19 cellular contexts compared by ENCODE assay signal in the genomic region with DNA sequence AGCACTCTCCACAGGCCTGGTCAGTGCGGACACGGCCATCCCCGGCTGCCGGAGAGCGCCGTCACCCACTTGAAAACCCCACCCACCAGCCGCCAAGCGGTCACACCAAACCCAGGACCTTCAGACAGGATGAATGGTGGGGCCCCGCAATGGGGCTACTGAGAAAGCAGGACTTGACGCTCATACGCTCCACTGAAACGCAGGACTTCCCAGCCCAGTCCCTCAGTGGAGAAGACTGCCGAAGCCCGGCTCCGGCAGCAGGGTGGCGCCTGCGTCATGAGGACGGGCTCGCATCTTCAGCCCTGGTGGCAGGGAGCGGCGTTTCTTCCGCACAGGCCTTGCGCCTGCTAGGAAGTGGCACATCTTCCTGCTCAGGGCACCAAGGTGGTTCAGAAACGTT. TPM values are rescaled to one million over a fixed set of nuclear protein-coding genes. Genes with fewer than 3 reads are reported as not detected.
A peak's percentile ranks its signal among the peaks of the same experiment; 100 is the strongest.
DNase-seq lines count a peak whose midpoint lies in the region; ATAC-seq lines count a peak whose summit lies in the region.
"Had no signal": no experiment of that assay in that cellular context is flagged by ENCODE, and none has a peak within 500 bp of the region (broad histone marks: within the 10 kb centered on the region; RNA-seq: fewer than 3 reads in every experiment).

No MANE protein-coding gene starts in this region.

- H3K4me3 ChIP-seq in ACC112 (ENCODE audit: low read depth, low read length) = no peak overlapping the region; the same call in 1 of the 2 replicates
- no peak overlapping the region for H3K4me3 ChIP-seq in CD4-positive, alpha-beta memory T cell (ENCODE audit: low read length in 2 of 2)
- H3K4me3 ChIP-seq in muscle layer of duodenum (ENCODE audit: low read depth in 1 of 2, low read length in 2 of 2) = peak overlapping the region in 1 of 2 donors; percentile 55

- no peaks in the 10 kb centered on the region for H3K27me3 Mint-ChIP-seq in CD4-positive, alpha-beta memory T cell

- CTCF ChIA-PET in CD4-positive, alpha-beta memory T cell (lab: Charles Lee; ENCODE audit: partially characterized antibody) = interaction anchor here (1.4 to 2.7 kb wide), 4 partner anchors 10 to 56 kb away, joined by 5 to 9 read pairs (median 6); no protein-coding TSS in a partner anchor

- peak overlapping the region; percentile 57; the same call in 1 of the 2 replicates for H3K27ac ChIP-seq in ACC112 (ENCODE audit: low read depth, low read length)
- no peak overlapping the region for H3K27ac ChIP-seq in CD4-positive, alpha-beta memory T cell (ENCODE audit: low read depth, low read length)
- peak overlapping the region; percentile 35 for H3K27ac ChIP-seq in muscle layer of duodenum (ENCODE audit: low read length)
- H3K27ac ChIP-seq: C4-2B had no signal

- peaks cover 35 to 66% (median 51%) of the 10 kb centered on the region in 4 donors for H3K4me1 Mint-ChIP-seq in CD4-positive, alpha-beta memory T cell

- H3K9me3 Mint-ChIP-seq in CD4-positive, alpha-beta memory T cell = peaks cover 0 to 4% (median 3%) of the 10 kb centered on the region in 8 donors

- H3K27ac Mint-ChIP-seq in CD4-positive, alpha-beta memory T cell = peak overlapping the region in 5 of 7 donors; percentile 25 to 91 (median 59)

- no peak for ATAC-seq in GM19467 (IDR thresholded peaks at IDR 0.05; ENCODE audit: unreplicated experiment)

- H3K4me3 Mint-ChIP-seq in CD4-positive, alpha-beta memory T cell = peak overlapping the region in 1 of 8 donors; percentile 76
- H3K4me3 Mint-ChIP-seq: T-helper 1 cell treated with Interleukin-12 subunit alpha and Interleukin-12 subunit beta and Interleukin-4 antibody, amounts not matched to agents 30 μg/mL and 1 μg/mL, for 36 hours had no signal

- H3K36me3 ChIP-seq in ACC112 (ENCODE audit: insufficient read depth, low read length) (peaks cover 9% of the 10 kb centered on the region; the same call in 1 of the 2 replicates), muscle layer of duodenum (ENCODE audit: control insufficient read depth in 1 of 2, insufficient read depth in 2 of 2, low read length in 2 of 2) (peaks cover 29 to 33% of the 10 kb centered on the region in 2 donors)
- peaks cover 43% of the 10 kb centered on the region for H3K36me3 ChIP-seq in CD4-positive, alpha-beta memory T cell (ENCODE audit: insufficient read depth, low read length)

- no peak for DNase-seq in CD4-positive, alpha-beta memory T cell
- DNase-seq in astrocyte of the hippocampus (ENCODE audit: low read depth, low spot score) (peak; percentile 53), HPDE6-E6E7 (ENCODE audit: extremely low spot score) (no peak), AG20443 (ENCODE audit: low spot score) (no peak), CD1c-positive myeloid dendritic cell (ENCODE audit: extremely low spot score) (no peak)
- DNase-seq: activated CD4-positive, alpha-beta T cell treated with anti-CD3 and anti-CD28 coated beads for 4 hours; gastrocnemius medialis; GF-D8; immature natural killer cell; NCI-H187 treated with DMSO at 0.1 percent for 48 hours; NCI-H524 treated with DMSO at 0.1 percent for 48 hours; RPMI8226; stimulated activated CD4-positive, alpha-beta T cell treated with anti-CD3 and anti-CD28 coated beads, Interleukin-15, amount 100 ng/mL, for 24 hours; tibial artery had no signal

- intact Hi-C loops in CD4-positive, alpha-beta memory T cell (cut with micrococcal nuclease) = no loop called here

- no peaks in the 10 kb centered on the region for H3K9me3 ChIP-seq in CD4-positive, alpha-beta memory T cell (ENCODE audit: control insufficient read depth in 1 of 2, low read length in 2 of 2)
- no peaks in the 10 kb centered on the region for H3K9me3 ChIP-seq in muscle layer of duodenum (ENCODE audit: control insufficient read depth in 1 of 2, low read length in 2 of 2)
- H3K9me3 ChIP-seq: gastrocnemius medialis, tibial artery had no signal

- H2AFZ ChIP-seq in ACC112 (ENCODE audit: low read length, unreplicated experiment) = no peak overlapping the region

- H3K27me3 ChIP-seq in ACC112 (ENCODE audit: insufficient read depth, low read length) = no peaks in the 10 kb centered on the region
- no peaks in the 10 kb centered on the region for H3K27me3 ChIP-seq in CD4-positive, alpha-beta memory T cell (ENCODE audit: insufficient read depth, low read length)
- no peaks in the 10 kb centered on the region for H3K27me3 ChIP-seq in muscle layer of duodenum (ENCODE audit: low read depth, low read length)
- H3K27me3 ChIP-seq: gastrocnemius medialis, tibial artery had no signal

- H3K4me1 ChIP-seq in ACC112 (ENCODE audit: control insufficient read depth, insufficient read depth, low read length, unreplicated experiment) (peaks cover 41% of the 10 kb centered on the region), muscle layer of duodenum (ENCODE audit: control insufficient read depth in 1 of 2, insufficient read depth in 2 of 2, low read length in 2 of 2) (peaks cover 6 to 25% of the 10 kb centered on the region in 2 donors)
- H3K4me1 ChIP-seq in CD4-positive, alpha-beta memory T cell (ENCODE audit: insufficient read depth, low read length) = peaks cover 44% of the 10 kb centered on the region

- peaks cover 12 to 50% of the 10 kb centered on the region in 2 donors for H3K36me3 Mint-ChIP-seq in CD4-positive, alpha-beta memory T cell

- POLR2A ChIA-PET in CD4-positive, alpha-beta memory T cell (lab: Charles Lee; ENCODE audit: partially characterized antibody) = interaction anchor here (1.5 to 2.7 kb wide), 3 partner anchors 12 to 60 kb away, joined by 4 to 10 read pairs (median 5); partner anchors contain the start of genes CDKN1C and PHLDA2

- H3K79me2 ChIP-seq in ACC112 (ENCODE audit: control insufficient read depth, insufficient read depth, low read length, unreplicated experiment) = peaks cover 2% of the 10 kb centered on the region

RNA-seq across cellular contexts. Expression of gene PHLDA2, which starts 15.3 kb away (rescaled TPM):
- total RNA-seq in CD4-positive, alpha-beta memory T cell = 1 to 10 TPM; 1.1 TPM
- 1 to 10 TPM in 1 of 2 donors, under 1 TPM in 1; 0.58 to 1.9 TPM for polyA plus RNA-seq in CD4-positive, alpha-beta memory T cell

RNA-seq across cellular contexts. Expression of gene NAP1L4, which starts 47.6 kb away (rescaled TPM):
- total RNA-seq in CD4-positive, alpha-beta memory T cell = 100 to 1,000 TPM; 299 to 303 TPM
- polyA plus RNA-seq in CD4-positive, alpha-beta memory T cell = 100 to 1,000 TPM; 153 to 160 TPM

RNA-seq across cellular contexts. Expression of gene CDKN1C, which starts 59.0 kb away (rescaled TPM):
- 1 to 10 TPM; 4.9 to 6.1 TPM for total RNA-seq in CD4-positive, alpha-beta memory T cell
- polyA plus RNA-seq in CD4-positive, alpha-beta memory T cell = under 1 TPM; 0.10 to 0.73 TPM
